ENCODE assay signal across 9 cellular contexts in genomic region chr4:37454263-37454800, GRCh38.
DNase-seq lines count a peak whose midpoint lies in the region; ATAC-seq and TF ChIP-seq lines count a peak whose summit lies in the region.
"Had no signal": no experiment of that assay in that cellular context is flagged by ENCODE, and none has a peak within 500 bp of the region (broad histone marks: within the 10 kb centered on the region; RNA-seq: fewer than 3 reads in every experiment).

No MANE protein-coding gene starts in this region.

- H3K4me1 Mint-ChIP-seq in T-helper 17 cell = peaks cover 10% of the 10 kb centered on the region

- H3K36me3 ChIP-seq in iPS-18a (ENCODE audit: control insufficient read depth, low read depth, low read length) = no peaks in the 10 kb centered on the region
- H3K36me3 ChIP-seq: SJSA1 had no signal

- in situ Hi-C loops in GM13977 (cut with MboI; ENCODE audit: low pct_unique_long_range_greater_than_20kb, low sequenced_read_pairs, unreplicated experiment) = loop anchor here (25.0 kb wide), 1 partner anchor 583 kb away; no protein-coding TSS in a partner anchor

- H3K27me3 ChIP-seq in iPS-18a (ENCODE audit: control insufficient read depth, insufficient read depth, low read length) = peaks cover 22% of the 10 kb centered on the region

- peaks cover 2% of the 10 kb centered on the region for H3K36me3 Mint-ChIP-seq in T-helper 17 cell (ENCODE audit: low read depth)

- DNase-seq in GM13977 (ENCODE audit: low spot score) = peak; percentile 12
- no peak for DNase-seq in T-helper 17 cell
- DNase-seq in skeletal muscle cell (ENCODE audit: low read depth) = no peak
- no peak for DNase-seq in cerebellar cortex (ENCODE audit: low spot score)
- no peak for DNase-seq in NCI-H1105 treated with DMSO at 0.1 percent for 48 hours (lab: John Stamatoyannopoulos, UW)
- DNase-seq in mesenteric fat pad (ENCODE audit: low spot score) = no peak

- peaks cover 10% of the 10 kb centered on the region for H3K4me1 ChIP-seq in iPS-18a (ENCODE audit: control insufficient read depth, low read depth, low read length)

- H3K27me3 Mint-ChIP-seq in T-helper 17 cell = peaks cover 67% of the 10 kb centered on the region

- TF ChIP-seq CTCF in GM13977 (IDR thresholded peaks at IDR 0.05; ENCODE audit: extremely low read depth, insufficient read depth, missing control alignments) = no peak

- no peak overlapping the region for H3K27ac Mint-ChIP-seq in T-helper 17 cell

- peak overlapping the region; percentile 41 for H3K4me3 Mint-ChIP-seq in T-helper 17 cell

- H3K27ac ChIP-seq in iPS-18a (ENCODE audit: low read length) = no peak overlapping the region
- H3K27ac ChIP-seq: SJSA1 had no signal

- H3K4me3 ChIP-seq in iPS-18a (ENCODE audit: low read length) = peak overlapping the region; percentile 51
- peak overlapping the region; percentile 31 for H3K4me3 ChIP-seq in skeletal muscle cell (ENCODE audit: low read depth, low read length)
- H3K4me3 ChIP-seq: SJSA1 had no signal

- no peaks in the 10 kb centered on the region for H3K9me3 ChIP-seq in T-helper 17 cell (ENCODE audit: control insufficient read depth, low read length, poor library complexity, severe bottlenecking)
- no peaks in the 10 kb centered on the region for H3K9me3 ChIP-seq in iPS-18a (ENCODE audit: control insufficient read depth, low read depth, low read length)
- H3K9me3 ChIP-seq: SJSA1 had no signal

- H3K9ac ChIP-seq in iPS-18a (ENCODE audit: low read length) = peak overlapping the region; percentile 46

- no peak for ATAC-seq in T-helper 17 cell
- no peak for ATAC-seq in HG03342 (IDR thresholded peaks at IDR 0.05; ENCODE audit: unreplicated experiment)
